8 cellular contexts compared by ENCODE assay signal in the genomic region with DNA sequence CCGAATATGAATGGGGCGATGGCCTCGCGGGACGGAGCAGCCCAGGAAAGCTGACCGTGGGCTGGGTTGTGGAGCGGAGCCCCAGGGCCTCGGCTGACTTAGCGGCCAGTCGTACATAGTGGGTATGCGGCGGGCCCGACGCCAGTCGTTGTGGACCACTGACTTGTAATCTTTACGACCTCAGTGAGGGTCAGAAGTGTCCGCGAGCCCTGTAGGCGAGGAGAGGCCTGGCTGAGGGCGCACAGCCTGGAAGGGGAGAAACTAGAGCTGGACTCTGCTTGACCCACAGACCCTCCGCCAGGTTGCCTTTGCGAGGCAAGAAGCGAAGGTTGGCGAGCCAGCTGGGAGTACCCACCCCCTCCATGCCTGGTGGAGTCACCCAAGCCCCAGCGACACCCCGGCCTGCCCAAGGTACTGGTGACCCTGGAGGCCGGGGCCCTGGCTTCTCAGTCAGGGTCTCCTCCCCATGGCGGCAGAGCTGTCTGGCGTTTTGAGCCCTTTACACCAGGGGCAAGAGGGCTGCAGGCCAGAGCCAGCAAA. TPM values are rescaled to one million over a fixed set of nuclear protein-coding genes. Genes with fewer than 3 reads are reported as not detected.
A peak's percentile ranks its signal among the peaks of the same experiment; 100 is the strongest.
DNase-seq lines count a peak whose midpoint lies in the region; ATAC-seq and FAIRE-seq lines count a peak whose summit lies in the region.

No MANE protein-coding gene starts in this region.

- peak overlapping the region; percentile 88 for H3K9ac ChIP-seq in iPS-15b (ENCODE audit: low read depth, low read length)

- H3K9me3 ChIP-seq in iPS-15b (ENCODE audit: control insufficient read depth, insufficient read depth, low read length): no peaks in the 10 kb centered on the region

- H3K27me3 Mint-ChIP-seq in activated CD4-positive, alpha-beta T cell treated with anti-CD3 and anti-CD28 coated beads for 36 hours: peaks cover 14% of the 10 kb centered on the region
- H3K27me3 Mint-ChIP-seq in stimulated activated naive CD8-positive, alpha-beta T cell treated with anti-CD3 and anti-CD28 coated beads, Interleukin-15, amount 100 ng/mL, for 72 hours: peaks cover 32% of the 10 kb centered on the region

- no peaks in the 10 kb centered on the region for H3K36me3 ChIP-seq in iPS-15b (ENCODE audit: control insufficient read depth, insufficient read depth, low read length)

- CTCF ChIA-PET in activated CD4-positive, alpha-beta T cell treated with anti-CD3 and anti-CD28 coated beads for 36 hours (lab: Charles Lee): interaction anchor here (0.6 to 2.0 kb wide), 8 partner anchors 9 to 373 kb away, joined by 3 to 12 read pairs (median 5); no protein-coding TSS in a partner anchor

- POLR2A ChIA-PET in activated CD4-positive, alpha-beta T cell treated with anti-CD3 and anti-CD28 coated beads for 36 hours (lab: Charles Lee): interaction anchor here (0.6 kb wide), 1 partner anchor 69 kb away, joined by 5 read pairs; no protein-coding TSS in a partner anchor

- H3K4me1 Mint-ChIP-seq in activated CD4-positive, alpha-beta T cell treated with anti-CD3 and anti-CD28 coated beads for 36 hours: peaks cover 12% of the 10 kb centered on the region
- peaks cover 42% of the 10 kb centered on the region for H3K4me1 Mint-ChIP-seq in stimulated activated naive CD8-positive, alpha-beta T cell treated with anti-CD3 and anti-CD28 coated beads, Interleukin-15, amount 100 ng/mL, for 72 hours

- peak; percentile 1 for ATAC-seq in activated CD4-positive, alpha-beta T cell treated with anti-CD3 and anti-CD28 coated beads for 36 hours
- no peak for ATAC-seq in stimulated activated naive CD8-positive, alpha-beta T cell treated with anti-CD3 and anti-CD28 coated beads, Interleukin-15, amount 100 ng/mL, for 72 hours
- ATAC-seq in HG03196 (IDR thresholded peaks at IDR 0.05; ENCODE audit: unreplicated experiment): no peak

- peak overlapping the region; percentile 96 for H3K4me3 ChIP-seq in iPS-15b (ENCODE audit: low read depth, low read length)

- peak overlapping the region; percentile 93 for H3K27ac Mint-ChIP-seq in activated CD4-positive, alpha-beta T cell treated with anti-CD3 and anti-CD28 coated beads for 36 hours
- H3K27ac Mint-ChIP-seq in stimulated activated naive CD8-positive, alpha-beta T cell treated with anti-CD3 and anti-CD28 coated beads, Interleukin-15, amount 100 ng/mL, for 72 hours: peak overlapping the region; percentile 97 to 99

- peak; percentile 33 for DNase-seq in activated CD4-positive, alpha-beta T cell treated with anti-CD3 and anti-CD28 coated beads for 36 hours
- no peak for DNase-seq in activated CD4-positive, alpha-beta T cell treated with anti-CD3 and anti-CD28 coated beads for 48 hours
- DNase-seq in activated naive CD4-positive, alpha-beta T cell treated with anti-CD3 and anti-CD28 coated beads, Interleukin-2, amount 50 U/mL, for 16 hours: peak; percentile 17
- DNase-seq in stimulated activated naive CD8-positive, alpha-beta T cell treated with anti-CD3 and anti-CD28 coated beads, Interleukin-15, amount 100 ng/mL, for 72 hours: no peak
- no peak for DNase-seq in urothelium cell line (ENCODE audit: low spot score)
- no peak for DNase-seq in GM19240 (ENCODE audit: insufficient read length, low spot score)

- H3K27me3 ChIP-seq in iPS-15b (ENCODE audit: control insufficient read depth, insufficient read depth, low read length): peaks cover 18% of the 10 kb centered on the region

- intact Hi-C loops in activated CD4-positive, alpha-beta T cell treated with anti-CD3 and anti-CD28 coated beads for 36 hours (cut with DNase I, micrococcal nuclease): loop anchor here (1.0 to 5.0 kb wide), 23 partner anchors 16 to 1769 kb away; partner anchors contain the start of genes DYNC1H1 (in 2 of the 2), HSP90AA1 (in 2 of the 2), WDR20 (in 2 of the 2) and ZNF839 (in 2 of the 2)

- H3K4me3 Mint-ChIP-seq in activated CD4-positive, alpha-beta T cell treated with anti-CD3 and anti-CD28 coated beads for 36 hours: peak overlapping the region; percentile 89
- peak overlapping the region; percentile 83 to 96 for H3K4me3 Mint-ChIP-seq in stimulated activated naive CD8-positive, alpha-beta T cell treated with anti-CD3 and anti-CD28 coated beads, Interleukin-15, amount 100 ng/mL, for 72 hours

- peaks cover 3% of the 10 kb centered on the region for H3K4me1 ChIP-seq in iPS-15b (ENCODE audit: control insufficient read depth, insufficient read depth, low read length)

- no peaks in the 10 kb centered on the region for H3K9me3 Mint-ChIP-seq in activated CD4-positive, alpha-beta T cell treated with anti-CD3 and anti-CD28 coated beads for 36 hours (ENCODE audit: low read depth)
- H3K9me3 Mint-ChIP-seq in stimulated activated naive CD8-positive, alpha-beta T cell treated with anti-CD3 and anti-CD28 coated beads, Interleukin-15, amount 100 ng/mL, for 72 hours: no peaks in the 10 kb centered on the region

- no peak for FAIRE-seq in urothelium cell line (lab: Jason Lieb, UNC)

- H3K36me3 Mint-ChIP-seq in activated CD4-positive, alpha-beta T cell treated with anti-CD3 and anti-CD28 coated beads for 36 hours (ENCODE audit: low read depth): peaks cover 2% of the 10 kb centered on the region

RNA-seq across cellular contexts. Expression of gene DYNC1H1, which starts 15.6 kb away (rescaled TPM):
- 100 to 1,000 TPM; 283 to 293 TPM for total RNA-seq in activated CD4-positive, alpha-beta T cell treated with anti-CD3 and anti-CD28 coated beads for 36 hours

Comparison
In these comparisons a context has a peak if more than half of its experiments do, and no peak if none do; other contexts are left out.
1. DNase-seq: peak in activated CD4-positive, alpha-beta T cell treated with anti-CD3 and anti-CD28 coated beads for 36 hours (single experiment) and activated naive CD4-positive, alpha-beta T cell treated with anti-CD3 and anti-CD28 coated beads, Interleukin-2, amount 50 U/mL, for 16 hours (single experiment); none in activated CD4-positive, alpha-beta T cell treated with anti-CD3 and anti-CD28 coated beads for 48 hours (single experiment), stimulated activated naive CD8-positive, alpha-beta T cell treated with anti-CD3 and anti-CD28 coated beads, Interleukin-15, amount 100 ng/mL, for 72 hours (0 of 2), urothelium cell line (single experiment) and GM19240 (single experiment).